ENCODE assay signal across 8 cellular contexts in the genomic region with DNA sequence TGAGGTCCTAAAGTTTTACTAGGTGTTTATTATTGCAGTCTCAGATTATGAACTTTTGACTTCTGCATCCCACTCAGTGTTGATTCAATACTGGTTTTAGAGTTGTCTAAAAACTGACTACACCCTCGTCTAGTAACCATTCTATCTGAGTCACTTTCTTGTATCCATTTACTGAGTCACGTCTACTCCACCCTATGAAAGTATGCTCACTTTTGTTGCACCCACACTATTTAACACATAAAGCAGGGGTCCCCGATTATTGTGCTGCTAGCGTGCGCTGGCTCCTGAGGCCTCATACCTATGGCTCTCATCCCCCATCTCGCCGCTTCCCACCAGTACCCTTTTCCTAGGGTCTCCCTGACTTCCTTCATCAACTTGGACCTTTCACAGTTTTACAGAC. TPM values are rescaled to one million over a fixed set of nuclear protein-coding genes. Genes with fewer than 3 reads are reported as not detected.
A peak's percentile ranks its signal among the peaks of the same experiment; 100 is the strongest.
DNase-seq lines count a peak whose midpoint lies in the region; ATAC-seq, FAIRE-seq and TF ChIP-seq lines count a peak whose summit lies in the region.
"Had no signal": no experiment of that assay in that cellular context is flagged by ENCODE, and none has a peak within 500 bp of the region (broad histone marks: within the 10 kb centered on the region; RNA-seq: fewer than 3 reads in every experiment).

No MANE protein-coding gene starts in this region.

- H3K27me3 Mint-ChIP-seq in central memory CD8-positive, alpha-beta T cell: no peaks in the 10 kb centered on the region

- H3K4me1 Mint-ChIP-seq in central memory CD8-positive, alpha-beta T cell: peaks cover 67% of the 10 kb centered on the region

- peak overlapping the region; percentile 71 for H3K4me2 ChIP-seq in osteoblast (ENCODE audit: insufficient read depth, low read length)

- FAIRE-seq in RCC 7860 (lab: Jason Lieb, UNC): peak; percentile 48
- FAIRE-seq: colon had no signal

- DNase-seq in GM04504 (ENCODE audit: low read depth) (peak; percentile 37), RCC 7860 (ENCODE audit: low spot score) (peak; percentile 24), osteoblast (ENCODE audit: insufficient read length, low spot score, missing footprints) (peak; percentile 81)
- DNase-seq in central memory CD8-positive, alpha-beta T cell (ENCODE audit: low spot score in 2 of 2): no peak
- DNase-seq in effector CD4-positive, alpha-beta T cell: no peak

- peaks cover 27% of the 10 kb centered on the region for H3K4me1 ChIP-seq in osteoblast (ENCODE audit: insufficient read depth, low read length)

- ATAC-seq in central memory CD8-positive, alpha-beta T cell (replicated peaks; ENCODE audit: extremely low read depth, poor library complexity, severe bottlenecking): no peak
- ATAC-seq in GM21360 (IDR thresholded peaks at IDR 0.05; ENCODE audit: unreplicated experiment) (no peak), HG03378 (IDR thresholded peaks at IDR 0.05; ENCODE audit: unreplicated experiment) (no peak)

- peak overlapping the region; percentile 52 for H3K4me3 ChIP-seq in osteoblast (ENCODE audit: insufficient read depth, low read length)

- no peaks in the 10 kb centered on the region for H3K27me3 ChIP-seq in osteoblast (ENCODE audit: insufficient read depth, low read length)

- peak overlapping the region; percentile 95 for H3K27ac Mint-ChIP-seq in central memory CD8-positive, alpha-beta T cell (ENCODE audit: low read depth)

- no peaks in the 10 kb centered on the region for H4K20me1 ChIP-seq in osteoblast (ENCODE audit: insufficient read depth, low read length)

- peak overlapping the region; percentile 45 for H2AFZ ChIP-seq in osteoblast (ENCODE audit: low read length)

- peaks cover 29% of the 10 kb centered on the region for H3K36me3 Mint-ChIP-seq in central memory CD8-positive, alpha-beta T cell (ENCODE audit: insufficient read depth)

- peak overlapping the region; percentile 75 for H3K27ac ChIP-seq in osteoblast (ENCODE audit: low read depth, low read length)

- no peak for TF ChIP-seq CTCF in osteoblast (IDR thresholded peaks at IDR 0.05; ENCODE audit: extremely low read depth, low read depth, low read length)

- H3K36me3 ChIP-seq in osteoblast (ENCODE audit: insufficient read depth, low read length): no peaks in the 10 kb centered on the region

- peaks cover 16% of the 10 kb centered on the region for H3K9me3 Mint-ChIP-seq in central memory CD8-positive, alpha-beta T cell

- no peaks in the 10 kb centered on the region for H3K9me3 ChIP-seq in osteoblast (ENCODE audit: low read depth, low read length)

- peak overlapping the region; percentile 84 for H3K4me3 Mint-ChIP-seq in central memory CD8-positive, alpha-beta T cell

- peaks cover 9% of the 10 kb centered on the region for H3K79me2 ChIP-seq in osteoblast (ENCODE audit: insufficient read depth, low read length)

RNA-seq across cellular contexts. Expression of a gene that starts 2.0 kb away (rescaled TPM):
- 29.3 and 30.4 TPM in 2 replicates for total RNA-seq in osteoblast

RNA-seq across cellular contexts. Expression of a gene that starts 32.4 kb away (rescaled TPM):
- total RNA-seq in osteoblast: 17.7 and 25.0 TPM in 2 replicates

Comparison
In these comparisons a context has a peak if more than half of its experiments do, and no peak if none do; other contexts are left out.
1. DNase-seq: peak in GM04504 (single experiment), RCC 7860 (single experiment) and osteoblast (single experiment); none in central memory CD8-positive, alpha-beta T cell (0 of 2) and effector CD4-positive, alpha-beta T cell (single experiment).